In the genomic region with DNA sequence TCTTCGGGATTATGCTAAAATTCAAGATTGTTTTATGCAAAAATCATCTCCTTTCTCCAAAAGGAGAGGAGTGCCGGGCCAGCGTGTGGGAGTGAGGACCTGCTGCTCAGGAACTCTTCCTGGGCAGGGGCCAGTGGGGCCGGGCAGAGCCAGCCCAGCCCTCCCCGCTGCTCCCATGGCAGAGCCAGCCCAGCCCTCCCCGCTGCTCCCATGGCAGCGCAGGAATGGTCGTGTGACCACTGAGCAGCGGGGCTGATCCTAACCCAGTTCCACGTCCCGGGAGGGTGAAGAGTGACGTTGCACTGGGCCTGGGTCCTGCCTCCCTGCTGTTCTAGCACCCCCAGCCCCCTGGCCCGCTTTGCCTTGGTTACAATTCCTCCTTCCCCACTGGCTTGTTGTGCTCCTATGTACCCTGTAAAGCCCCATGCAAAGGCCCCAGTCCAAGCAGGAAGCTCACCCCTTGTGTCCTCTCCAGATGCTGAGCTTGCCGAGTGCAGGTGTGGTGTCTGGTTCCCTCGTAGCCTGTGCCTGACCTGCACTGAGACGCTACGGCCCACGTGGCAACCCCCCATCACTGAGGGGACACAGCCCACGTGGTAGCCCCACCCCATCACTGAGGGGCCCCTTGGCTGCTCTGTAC, we compare ENCODE assay signal across 2 cellular contexts.
TF ChIP-seq lines count a peak whose summit lies in the region.

No MANE protein-coding gene starts in this region.

TF ChIP-seq in GM12891, 5 proteins besides CTCF, POLR2A, EP300 and RAD21 (continued from another document):
- TF ChIP-seq TAF1 (IDR thresholded peaks at IDR 0.05; ENCODE audit: low read depth, low read length) = no peak

TF ChIP-seq in K562, 482 proteins besides CTCF, POLR2A, EP300 and RAD21 (continued from another document):
- no peak for TF ChIP-seq SNRNP70 (optimal IDR thresholded peaks at IDR 0.05; ENCODE audit: low read depth, low read length)
- no peak for TF ChIP-seq THRAP3 (IDR thresholded peaks at IDR 0.05; ENCODE audit: borderline replicate concordance)
- no peak for TF ChIP-seq C11orf30 (IDR thresholded peaks at IDR 0.05; ENCODE audit: low read depth)
- no peak for TF ChIP-seq CCNT2 (IDR thresholded peaks at IDR 0.05; ENCODE audit: borderline replicate concordance, extremely low read depth, insufficient read length, low read depth, low read length)
- no peak for TF ChIP-seq AFF4 (CRISPR knock-in tag; IDR thresholded peaks at IDR 0.05)
- TF ChIP-seq, protein P1, sequence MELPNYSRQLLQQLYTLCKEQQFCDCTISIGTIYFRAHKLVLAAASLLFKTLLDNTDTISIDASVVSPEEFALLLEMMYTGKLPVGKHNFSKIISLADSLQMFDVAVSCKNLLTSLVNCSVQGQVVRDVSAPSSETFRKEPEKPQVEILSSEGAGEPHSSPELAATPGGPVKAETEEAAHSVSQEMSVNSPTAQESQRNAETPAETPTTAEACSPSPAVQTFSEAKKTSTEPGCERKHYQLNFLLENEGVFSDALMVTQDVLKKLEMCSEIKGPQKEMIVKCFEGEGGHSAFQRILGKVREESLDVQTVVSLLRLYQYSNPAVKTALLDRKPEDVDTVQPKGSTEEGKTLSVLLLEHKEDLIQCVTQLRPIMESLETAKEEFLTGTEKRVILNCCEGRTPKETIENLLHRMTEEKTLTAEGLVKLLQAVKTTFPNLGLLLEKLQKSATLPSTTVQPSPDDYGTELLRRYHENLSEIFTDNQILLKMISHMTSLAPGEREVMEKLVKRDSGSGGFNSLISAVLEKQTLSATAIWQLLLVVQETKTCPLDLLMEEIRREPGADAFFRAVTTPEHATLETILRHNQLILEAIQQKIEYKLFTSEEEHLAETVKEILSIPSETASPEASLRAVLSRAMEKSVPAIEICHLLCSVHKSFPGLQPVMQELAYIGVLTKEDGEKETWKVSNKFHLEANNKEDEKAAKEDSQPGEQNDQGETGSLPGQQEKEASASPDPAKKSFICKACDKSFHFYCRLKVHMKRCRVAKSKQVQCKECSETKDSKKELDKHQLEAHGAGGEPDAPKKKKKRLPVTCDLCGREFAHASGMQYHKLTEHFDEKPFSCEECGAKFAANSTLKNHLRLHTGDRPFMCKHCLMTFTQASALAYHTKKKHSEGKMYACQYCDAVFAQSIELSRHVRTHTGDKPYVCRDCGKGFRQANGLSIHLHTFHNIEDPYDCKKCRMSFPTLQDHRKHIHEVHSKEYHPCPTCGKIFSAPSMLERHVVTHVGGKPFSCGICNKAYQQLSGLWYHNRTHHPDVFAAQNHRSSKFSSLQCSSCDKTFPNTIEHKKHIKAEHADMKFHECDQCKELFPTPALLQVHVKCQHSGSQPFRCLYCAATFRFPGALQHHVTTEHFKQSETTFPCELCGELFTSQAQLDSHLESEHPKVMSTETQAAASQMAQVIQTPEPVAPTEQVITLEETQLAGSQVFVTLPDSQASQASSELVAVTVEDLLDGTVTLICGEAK (IDR thresholded peaks at IDR 0.05) = no peak
- TF ChIP-seq, protein P1 (CRISPR knock-in tag; IDR thresholded peaks at IDR 0.05) = no peak
- TF ChIP-seq, protein P2, sequence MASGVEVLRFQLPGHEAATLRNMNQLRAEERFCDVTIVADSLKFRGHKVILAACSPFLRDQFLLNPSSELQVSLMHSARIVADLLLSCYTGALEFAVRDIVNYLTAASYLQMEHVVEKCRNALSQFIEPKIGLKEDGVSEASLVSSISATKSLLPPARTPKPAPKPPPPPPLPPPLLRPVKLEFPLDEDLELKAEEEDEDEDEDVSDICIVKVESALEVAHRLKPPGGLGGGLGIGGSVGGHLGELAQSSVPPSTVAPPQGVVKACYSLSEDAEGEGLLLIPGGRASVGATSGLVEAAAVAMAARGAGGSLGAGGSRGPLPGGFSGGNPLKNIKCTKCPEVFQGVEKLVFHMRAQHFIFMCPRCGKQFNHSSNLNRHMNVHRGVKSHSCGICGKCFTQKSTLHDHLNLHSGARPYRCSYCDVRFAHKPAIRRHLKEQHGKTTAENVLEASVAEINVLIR (CRISPR knock-in tag; IDR thresholded peaks at IDR 0.05) = no peak
- no peak for TF ChIP-seq TAL1 (IDR thresholded peaks at IDR 0.05)
- no peak for TF ChIP-seq ATF7 (IDR thresholded peaks at IDR 0.05)
- no peak for TF ChIP-seq ZBTB17 (CRISPR knock-in tag; IDR thresholded peaks at IDR 0.05)
- TF ChIP-seq, protein P3, sequence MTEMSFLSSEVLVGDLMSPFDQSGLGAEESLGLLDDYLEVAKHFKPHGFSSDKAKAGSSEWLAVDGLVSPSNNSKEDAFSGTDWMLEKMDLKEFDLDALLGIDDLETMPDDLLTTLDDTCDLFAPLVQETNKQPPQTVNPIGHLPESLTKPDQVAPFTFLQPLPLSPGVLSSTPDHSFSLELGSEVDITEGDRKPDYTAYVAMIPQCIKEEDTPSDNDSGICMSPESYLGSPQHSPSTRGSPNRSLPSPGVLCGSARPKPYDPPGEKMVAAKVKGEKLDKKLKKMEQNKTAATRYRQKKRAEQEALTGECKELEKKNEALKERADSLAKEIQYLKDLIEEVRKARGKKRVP (CRISPR knock-in tag; IDR thresholded peaks at IDR 0.05) = no peak
